Comparison of ENCODE assay signal across 1 cellular context in genomic region chr22:17628304-17629166, GRCh38.
TF ChIP-seq lines count a peak whose summit lies in the region.

TSS of gene ATP6V1E1 (minus strand) at chr22:17628749. CDS start at chr22:17628635, 114 bp downstream.

TF ChIP-seq in K562, 482 proteins besides CTCF, POLR2A, EP300 and RAD21 (continued from another document and continues in another):
- TF ChIP-seq, protein P1, sequence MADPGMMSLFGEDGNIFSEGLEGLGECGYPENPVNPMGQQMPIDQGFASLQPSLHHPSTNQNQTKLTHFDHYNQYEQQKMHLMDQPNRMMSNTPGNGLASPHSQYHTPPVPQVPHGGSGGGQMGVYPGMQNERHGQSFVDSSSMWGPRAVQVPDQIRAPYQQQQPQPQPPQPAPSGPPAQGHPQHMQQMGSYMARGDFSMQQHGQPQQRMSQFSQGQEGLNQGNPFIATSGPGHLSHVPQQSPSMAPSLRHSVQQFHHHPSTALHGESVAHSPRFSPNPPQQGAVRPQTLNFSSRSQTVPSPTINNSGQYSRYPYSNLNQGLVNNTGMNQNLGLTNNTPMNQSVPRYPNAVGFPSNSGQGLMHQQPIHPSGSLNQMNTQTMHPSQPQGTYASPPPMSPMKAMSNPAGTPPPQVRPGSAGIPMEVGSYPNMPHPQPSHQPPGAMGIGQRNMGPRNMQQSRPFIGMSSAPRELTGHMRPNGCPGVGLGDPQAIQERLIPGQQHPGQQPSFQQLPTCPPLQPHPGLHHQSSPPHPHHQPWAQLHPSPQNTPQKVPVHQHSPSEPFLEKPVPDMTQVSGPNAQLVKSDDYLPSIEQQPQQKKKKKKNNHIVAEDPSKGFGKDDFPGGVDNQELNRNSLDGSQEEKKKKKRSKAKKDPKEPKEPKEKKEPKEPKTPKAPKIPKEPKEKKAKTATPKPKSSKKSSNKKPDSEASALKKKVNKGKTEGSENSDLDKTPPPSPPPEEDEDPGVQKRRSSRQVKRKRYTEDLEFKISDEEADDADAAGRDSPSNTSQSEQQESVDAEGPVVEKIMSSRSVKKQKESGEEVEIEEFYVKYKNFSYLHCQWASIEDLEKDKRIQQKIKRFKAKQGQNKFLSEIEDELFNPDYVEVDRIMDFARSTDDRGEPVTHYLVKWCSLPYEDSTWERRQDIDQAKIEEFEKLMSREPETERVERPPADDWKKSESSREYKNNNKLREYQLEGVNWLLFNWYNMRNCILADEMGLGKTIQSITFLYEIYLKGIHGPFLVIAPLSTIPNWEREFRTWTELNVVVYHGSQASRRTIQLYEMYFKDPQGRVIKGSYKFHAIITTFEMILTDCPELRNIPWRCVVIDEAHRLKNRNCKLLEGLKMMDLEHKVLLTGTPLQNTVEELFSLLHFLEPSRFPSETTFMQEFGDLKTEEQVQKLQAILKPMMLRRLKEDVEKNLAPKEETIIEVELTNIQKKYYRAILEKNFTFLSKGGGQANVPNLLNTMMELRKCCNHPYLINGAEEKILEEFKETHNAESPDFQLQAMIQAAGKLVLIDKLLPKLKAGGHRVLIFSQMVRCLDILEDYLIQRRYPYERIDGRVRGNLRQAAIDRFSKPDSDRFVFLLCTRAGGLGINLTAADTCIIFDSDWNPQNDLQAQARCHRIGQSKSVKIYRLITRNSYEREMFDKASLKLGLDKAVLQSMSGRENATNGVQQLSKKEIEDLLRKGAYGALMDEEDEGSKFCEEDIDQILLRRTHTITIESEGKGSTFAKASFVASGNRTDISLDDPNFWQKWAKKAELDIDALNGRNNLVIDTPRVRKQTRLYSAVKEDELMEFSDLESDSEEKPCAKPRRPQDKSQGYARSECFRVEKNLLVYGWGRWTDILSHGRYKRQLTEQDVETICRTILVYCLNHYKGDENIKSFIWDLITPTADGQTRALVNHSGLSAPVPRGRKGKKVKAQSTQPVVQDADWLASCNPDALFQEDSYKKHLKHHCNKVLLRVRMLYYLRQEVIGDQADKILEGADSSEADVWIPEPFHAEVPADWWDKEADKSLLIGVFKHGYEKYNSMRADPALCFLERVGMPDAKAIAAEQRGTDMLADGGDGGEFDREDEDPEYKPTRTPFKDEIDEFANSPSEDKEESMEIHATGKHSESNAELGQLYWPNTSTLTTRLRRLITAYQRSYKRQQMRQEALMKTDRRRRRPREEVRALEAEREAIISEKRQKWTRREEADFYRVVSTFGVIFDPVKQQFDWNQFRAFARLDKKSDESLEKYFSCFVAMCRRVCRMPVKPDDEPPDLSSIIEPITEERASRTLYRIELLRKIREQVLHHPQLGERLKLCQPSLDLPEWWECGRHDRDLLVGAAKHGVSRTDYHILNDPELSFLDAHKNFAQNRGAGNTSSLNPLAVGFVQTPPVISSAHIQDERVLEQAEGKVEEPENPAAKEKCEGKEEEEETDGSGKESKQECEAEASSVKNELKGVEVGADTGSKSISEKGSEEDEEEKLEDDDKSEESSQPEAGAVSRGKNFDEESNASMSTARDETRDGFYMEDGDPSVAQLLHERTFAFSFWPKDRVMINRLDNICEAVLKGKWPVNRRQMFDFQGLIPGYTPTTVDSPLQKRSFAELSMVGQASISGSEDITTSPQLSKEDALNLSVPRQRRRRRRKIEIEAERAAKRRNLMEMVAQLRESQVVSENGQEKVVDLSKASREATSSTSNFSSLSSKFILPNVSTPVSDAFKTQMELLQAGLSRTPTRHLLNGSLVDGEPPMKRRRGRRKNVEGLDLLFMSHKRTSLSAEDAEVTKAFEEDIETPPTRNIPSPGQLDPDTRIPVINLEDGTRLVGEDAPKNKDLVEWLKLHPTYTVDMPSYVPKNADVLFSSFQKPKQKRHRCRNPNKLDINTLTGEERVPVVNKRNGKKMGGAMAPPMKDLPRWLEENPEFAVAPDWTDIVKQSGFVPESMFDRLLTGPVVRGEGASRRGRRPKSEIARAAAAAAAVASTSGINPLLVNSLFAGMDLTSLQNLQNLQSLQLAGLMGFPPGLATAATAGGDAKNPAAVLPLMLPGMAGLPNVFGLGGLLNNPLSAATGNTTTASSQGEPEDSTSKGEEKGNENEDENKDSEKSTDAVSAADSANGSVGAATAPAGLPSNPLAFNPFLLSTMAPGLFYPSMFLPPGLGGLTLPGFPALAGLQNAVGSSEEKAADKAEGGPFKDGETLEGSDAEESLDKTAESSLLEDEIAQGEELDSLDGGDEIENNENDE (IDR thresholded peaks at IDR 0.05; ENCODE audit: low read depth, low read length) = no peak
- TF ChIP-seq KAT8 (IDR thresholded peaks at IDR 0.05; ENCODE audit: low read depth) = 0 out of 2 replicates have a peak, but pooled peaks have one; percentile 45
- TF ChIP-seq ZBTB12 (CRISPR knock-in tag; IDR thresholded peaks at IDR 0.05) = peak; percentile 58
- no peak for TF ChIP-seq ZNF274 (IDR thresholded peaks at IDR 0.05; ENCODE audit: borderline replicate concordance, low read depth, low read length)
- no peak for TF ChIP-seq MIER1 (IDR thresholded peaks at IDR 0.05; ENCODE audit: low read depth)
- TF ChIP-seq, protein P2, sequence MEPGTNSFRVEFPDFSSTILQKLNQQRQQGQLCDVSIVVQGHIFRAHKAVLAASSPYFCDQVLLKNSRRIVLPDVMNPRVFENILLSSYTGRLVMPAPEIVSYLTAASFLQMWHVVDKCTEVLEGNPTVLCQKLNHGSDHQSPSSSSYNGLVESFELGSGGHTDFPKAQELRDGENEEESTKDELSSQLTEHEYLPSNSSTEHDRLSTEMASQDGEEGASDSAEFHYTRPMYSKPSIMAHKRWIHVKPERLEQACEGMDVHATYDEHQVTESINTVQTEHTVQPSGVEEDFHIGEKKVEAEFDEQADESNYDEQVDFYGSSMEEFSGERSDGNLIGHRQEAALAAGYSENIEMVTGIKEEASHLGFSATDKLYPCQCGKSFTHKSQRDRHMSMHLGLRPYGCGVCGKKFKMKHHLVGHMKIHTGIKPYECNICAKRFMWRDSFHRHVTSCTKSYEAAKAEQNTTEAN (CRISPR knock-in tag; IDR thresholded peaks at IDR 0.05) = peak; percentile 67; the same call in 1 of the 2 replicates
- no peak for TF ChIP-seq ZNF830 (CRISPR knock-in tag; IDR thresholded peaks at IDR 0.05)
- TF ChIP-seq MCM5 (IDR thresholded peaks at IDR 0.05; ENCODE audit: low read depth) = no peak
- no peak for TF ChIP-seq SMAD4 (CRISPR knock-in tag; conservative IDR thresholded peaks at IDR 0.05)
- no peak for TF ChIP-seq RBM14 (IDR thresholded peaks at IDR 0.05; ENCODE audit: borderline replicate concordance, insufficient read depth, low read depth, low read length)
- TF ChIP-seq ZNF507 (tag; conservative IDR thresholded peaks at IDR 0.05) = no peak
- no peak for TF ChIP-seq WHSC1 (IDR thresholded peaks at IDR 0.05; ENCODE audit: low read length)
- peak; percentile 62; the same call in 1 of the 2 replicates for TF ChIP-seq SMARCA4 (IDR thresholded peaks at IDR 0.05)
- TF ChIP-seq MECOM (CRISPR knock-in tag; IDR thresholded peaks at IDR 0.05) = 0 out of 2 replicates have a peak, but pooled peaks have one; percentile 28
- no peak for TF ChIP-seq NFATC3 (IDR thresholded peaks at IDR 0.05)
- TF ChIP-seq, protein P3, sequence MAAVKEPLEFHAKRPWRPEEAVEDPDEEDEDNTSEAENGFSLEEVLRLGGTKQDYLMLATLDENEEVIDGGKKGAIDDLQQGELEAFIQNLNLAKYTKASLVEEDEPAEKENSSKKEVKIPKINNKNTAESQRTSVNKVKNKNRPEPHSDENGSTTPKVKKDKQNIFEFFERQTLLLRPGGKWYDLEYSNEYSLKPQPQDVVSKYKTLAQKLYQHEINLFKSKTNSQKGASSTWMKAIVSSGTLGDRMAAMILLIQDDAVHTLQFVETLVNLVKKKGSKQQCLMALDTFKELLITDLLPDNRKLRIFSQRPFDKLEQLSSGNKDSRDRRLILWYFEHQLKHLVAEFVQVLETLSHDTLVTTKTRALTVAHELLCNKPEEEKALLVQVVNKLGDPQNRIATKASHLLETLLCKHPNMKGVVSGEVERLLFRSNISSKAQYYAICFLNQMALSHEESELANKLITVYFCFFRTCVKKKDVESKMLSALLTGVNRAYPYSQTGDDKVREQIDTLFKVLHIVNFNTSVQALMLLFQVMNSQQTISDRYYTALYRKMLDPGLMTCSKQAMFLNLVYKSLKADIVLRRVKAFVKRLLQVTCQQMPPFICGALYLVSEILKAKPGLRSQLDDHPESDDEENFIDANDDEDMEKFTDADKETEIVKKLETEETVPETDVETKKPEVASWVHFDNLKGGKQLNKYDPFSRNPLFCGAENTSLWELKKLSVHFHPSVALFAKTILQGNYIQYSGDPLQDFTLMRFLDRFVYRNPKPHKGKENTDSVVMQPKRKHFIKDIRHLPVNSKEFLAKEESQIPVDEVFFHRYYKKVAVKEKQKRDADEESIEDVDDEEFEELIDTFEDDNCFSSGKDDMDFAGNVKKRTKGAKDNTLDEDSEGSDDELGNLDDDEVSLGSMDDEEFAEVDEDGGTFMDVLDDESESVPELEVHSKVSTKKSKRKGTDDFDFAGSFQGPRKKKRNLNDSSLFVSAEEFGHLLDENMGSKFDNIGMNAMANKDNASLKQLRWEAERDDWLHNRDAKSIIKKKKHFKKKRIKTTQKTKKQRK (IDR thresholded peaks at IDR 0.05; ENCODE audit: borderline replicate concordance, low read depth, low read length) = peak; percentile 55; the same call in 1 of the 2 replicates
- TF ChIP-seq MAFK (IDR thresholded peaks at IDR 0.05; ENCODE audit: low read length) = no peak
- TF ChIP-seq, protein P4, sequence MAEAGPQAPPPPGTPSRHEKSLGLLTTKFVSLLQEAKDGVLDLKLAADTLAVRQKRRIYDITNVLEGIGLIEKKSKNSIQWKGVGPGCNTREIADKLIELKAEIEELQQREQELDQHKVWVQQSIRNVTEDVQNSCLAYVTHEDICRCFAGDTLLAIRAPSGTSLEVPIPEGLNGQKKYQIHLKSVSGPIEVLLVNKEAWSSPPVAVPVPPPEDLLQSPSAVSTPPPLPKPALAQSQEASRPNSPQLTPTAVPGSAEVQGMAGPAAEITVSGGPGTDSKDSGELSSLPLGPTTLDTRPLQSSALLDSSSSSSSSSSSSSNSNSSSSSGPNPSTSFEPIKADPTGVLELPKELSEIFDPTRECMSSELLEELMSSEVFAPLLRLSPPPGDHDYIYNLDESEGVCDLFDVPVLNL (CRISPR knock-in tag; IDR thresholded peaks at IDR 0.05; ENCODE audit: low read depth) = peak; percentile 6; the same call in 1 of the 2 replicates
- no peak; a peak in 2 of 4 replicates for TF ChIP-seq MAZ (CRISPR knock-in tag; conservative IDR thresholded peaks at IDR 0.05 in 1 of 2, IDR thresholded peaks at IDR 0.05 in 1 of 2)
- no peak for TF ChIP-seq ZNF184 (CRISPR knock-in tag; IDR thresholded peaks at IDR 0.05)
- TF ChIP-seq E2F5 (CRISPR knock-in tag; IDR thresholded peaks at IDR 0.05) = no peak
- TF ChIP-seq DMBX1 (CRISPR knock-in tag; IDR thresholded peaks at IDR 0.05; ENCODE audit: borderline replicate concordance) = peak; percentile 48; the same call in 1 of the 2 replicates
- no peak for TF ChIP-seq ZNF57 (CRISPR knock-in tag; IDR thresholded peaks at IDR 0.05)
- no peak for TF ChIP-seq ZNF121 (CRISPR knock-in tag; conservative IDR thresholded peaks at IDR 0.05)
- no peak for TF ChIP-seq ILF3 (IDR thresholded peaks at IDR 0.05; ENCODE audit: borderline replicate concordance)
- peak; percentile 52 for TF ChIP-seq KDM5B (IDR thresholded peaks at IDR 0.05; ENCODE audit: insufficient replicate concordance, low read depth, low read length)
- TF ChIP-seq SMC3 (conservative IDR thresholded peaks at IDR 0.05; ENCODE audit: insufficient read depth, low read depth, low read length) = no peak
- TF ChIP-seq DNMT1 (IDR thresholded peaks at IDR 0.05) = no peak
- TF ChIP-seq MXI1 (IDR thresholded peaks at IDR 0.05; ENCODE audit: low read depth, low read length) = peak; percentile 32; the same call in 1 of the 2 replicates
- TF ChIP-seq ZC3H4 (CRISPR knock-in tag; IDR thresholded peaks at IDR 0.05; ENCODE audit: borderline replicate concordance) = no peak
- TF ChIP-seq, protein P5, sequence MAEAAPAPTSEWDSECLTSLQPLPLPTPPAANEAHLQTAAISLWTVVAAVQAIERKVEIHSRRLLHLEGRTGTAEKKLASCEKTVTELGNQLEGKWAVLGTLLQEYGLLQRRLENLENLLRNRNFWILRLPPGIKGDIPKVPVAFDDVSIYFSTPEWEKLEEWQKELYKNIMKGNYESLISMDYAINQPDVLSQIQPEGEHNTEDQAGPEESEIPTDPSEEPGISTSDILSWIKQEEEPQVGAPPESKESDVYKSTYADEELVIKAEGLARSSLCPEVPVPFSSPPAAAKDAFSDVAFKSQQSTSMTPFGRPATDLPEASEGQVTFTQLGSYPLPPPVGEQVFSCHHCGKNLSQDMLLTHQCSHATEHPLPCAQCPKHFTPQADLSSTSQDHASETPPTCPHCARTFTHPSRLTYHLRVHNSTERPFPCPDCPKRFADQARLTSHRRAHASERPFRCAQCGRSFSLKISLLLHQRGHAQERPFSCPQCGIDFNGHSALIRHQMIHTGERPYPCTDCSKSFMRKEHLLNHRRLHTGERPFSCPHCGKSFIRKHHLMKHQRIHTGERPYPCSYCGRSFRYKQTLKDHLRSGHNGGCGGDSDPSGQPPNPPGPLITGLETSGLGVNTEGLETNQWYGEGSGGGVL (CRISPR knock-in tag; IDR thresholded peaks at IDR 0.05) = no peak
- peak; percentile 84 to 85 for TF ChIP-seq FOXK2 (conservative IDR thresholded peaks at IDR 0.05 in 1 of 2, IDR thresholded peaks at IDR 0.05 in 1 of 2; ENCODE audit: low read depth in 2 of 2)
- no peak for TF ChIP-seq RBM15 (IDR thresholded peaks at IDR 0.05; ENCODE audit: insufficient read depth, low read length)
- TF ChIP-seq ZNF280A (IDR thresholded peaks at IDR 0.05; ENCODE audit: low read depth, partially characterized antibody) = no peak
- no peak for TF ChIP-seq SAFB2 (IDR thresholded peaks at IDR 0.05; ENCODE audit: borderline replicate concordance, low read depth, low read length, severe bottlenecking)
- no peak for TF ChIP-seq ZNF668 (CRISPR knock-in tag; IDR thresholded peaks at IDR 0.05)
- no peak for TF ChIP-seq FOXA1 (IDR thresholded peaks at IDR 0.05; ENCODE audit: borderline replicate concordance)
- TF ChIP-seq TEAD1 (CRISPR knock-in tag; IDR thresholded peaks at IDR 0.05) = peak in 1 of 2 experiments; percentile 44; a peak in 1 of 4 replicates
